In genomic region chr16:15963307-15963910, GRCh38 we compare ENCODE assay signal across 14 cellular contexts. TPM values are rescaled to one million over a fixed set of nuclear protein-coding genes. Genes with fewer than 3 reads are reported as not detected.
DNase-seq lines count a peak whose midpoint lies in the region; ATAC-seq and TF ChIP-seq lines count a peak whose summit lies in the region.
"Had no signal": no experiment of that assay in that cellular context is flagged by ENCODE, and none has a peak within 500 bp of the region (broad histone marks: within the 10 kb centered on the region; RNA-seq: fewer than 3 reads in every experiment).

No MANE protein-coding gene starts in this region.

- H3K9me3 Mint-ChIP-seq in activated naive CD4-positive, alpha-beta T cell treated with anti-CD3 and anti-CD28 coated beads, Interleukin-2, amount 50 U/mL, for 24 hours: no peaks in the 10 kb centered on the region

- no peaks in the 10 kb centered on the region for H3K27me3 ChIP-seq in effector memory CD4-positive, alpha-beta T cell (replicated peaks; ENCODE audit: control insufficient read depth, insufficient read depth, low read length, poor library complexity, severe bottlenecking)
- H3K27me3 ChIP-seq in gastrocnemius medialis: no peaks in the 10 kb centered on the region
- H3K27me3 ChIP-seq: colonic mucosa, ovary had no signal

- intact Hi-C loops in gastrocnemius medialis (cut with DNase I; ENCODE audit: low total_unique reads): no loop called here

- no peak for TF ChIP-seq POLR2A in gastrocnemius medialis (IDR thresholded peaks at IDR 0.05)

- no peak for DNase-seq in activated naive CD4-positive, alpha-beta T cell treated with anti-CD3 and anti-CD28 coated beads, Interleukin-2, amount 50 U/mL, for 16 hours
- DNase-seq in RPMI7951 (ENCODE audit: low read depth) (peak; percentile 10), gastrocnemius medialis (no peak), NCI-H2171 (lab: John Stamatoyannopoulos, UW) (no peak), SW 1271 (lab: John Stamatoyannopoulos, UW) (no peak), DMS153 treated with DMSO at 0.1 percent for 48 hours (lab: John Stamatoyannopoulos, UW; ENCODE audit: unreplicated experiment) (no peak)
- no peak for DNase-seq in effector memory CD4-positive, alpha-beta T cell
- DNase-seq: activated CD4-positive, CD25-positive, alpha-beta regulatory T cell; anterior cingulate cortex; colonic mucosa; ovary; PC-3 had no signal

- peaks cover 29% of the 10 kb centered on the region for H3K4me1 ChIP-seq in effector memory CD4-positive, alpha-beta T cell (ENCODE audit: control insufficient read depth, insufficient read depth, low read length, poor library complexity, severe bottlenecking)
- H3K4me1 ChIP-seq in gastrocnemius medialis: peaks cover 59 to 63% of the 10 kb centered on the region in 2 donors
- H3K4me1 ChIP-seq: colonic mucosa had no signal

- H3K4me3 Mint-ChIP-seq in activated naive CD4-positive, alpha-beta T cell treated with anti-CD3 and anti-CD28 coated beads, Interleukin-2, amount 50 U/mL, for 24 hours: peak overlapping the region; percentile 65

- in situ Hi-C loops in gastrocnemius medialis (cut with MboI; ENCODE audit: low sequenced_read_pairs in 4 of 4): loop anchor here in 1 of 4 donors (25.0 kb wide), 1 partner anchor 99 kb away; no protein-coding TSS in a partner anchor

- H3K27ac Mint-ChIP-seq in activated naive CD4-positive, alpha-beta T cell treated with anti-CD3 and anti-CD28 coated beads, Interleukin-2, amount 50 U/mL, for 24 hours: peak overlapping the region; percentile 19

- no peak for ATAC-seq in gastrocnemius medialis
- ATAC-seq: PC-3 had no signal

- H3K36me3 Mint-ChIP-seq in activated naive CD4-positive, alpha-beta T cell treated with anti-CD3 and anti-CD28 coated beads, Interleukin-2, amount 50 U/mL, for 24 hours: peaks cover 15% of the 10 kb centered on the region

- no peaks in the 10 kb centered on the region for H3K36me3 ChIP-seq in effector memory CD4-positive, alpha-beta T cell (ENCODE audit: control insufficient read depth, insufficient read depth, low read length)
- H3K36me3 ChIP-seq in gastrocnemius medialis: no peaks in the 10 kb centered on the region
- H3K36me3 ChIP-seq: colonic mucosa, ovary had no signal

- no peak overlapping the region for H3K4me3 ChIP-seq in effector memory CD4-positive, alpha-beta T cell (ENCODE audit: insufficient read depth, low read depth, low read length, poor library complexity, severe bottlenecking)
- H3K4me3 ChIP-seq in gastrocnemius medialis: no peak overlapping the region
- H3K4me3 ChIP-seq: colonic mucosa, ovary, skin epidermis had no signal

- no peak for TF ChIP-seq CTCF in gastrocnemius medialis (IDR thresholded peaks at IDR 0.05 in 4 of 5, conservative IDR thresholded peaks at IDR 0.05 in 1 of 5)

- H3K4me1 Mint-ChIP-seq in activated naive CD4-positive, alpha-beta T cell treated with anti-CD3 and anti-CD28 coated beads, Interleukin-2, amount 50 U/mL, for 24 hours: peaks cover 84% of the 10 kb centered on the region

- no peaks in the 10 kb centered on the region for H3K9me3 ChIP-seq in effector memory CD4-positive, alpha-beta T cell (ENCODE audit: control insufficient read depth, low read length)
- H3K9me3 ChIP-seq in gastrocnemius medialis: no peaks in the 10 kb centered on the region
- H3K9me3 ChIP-seq: colonic mucosa, ovary had no signal

- no peaks in the 10 kb centered on the region for H3K27me3 Mint-ChIP-seq in activated naive CD4-positive, alpha-beta T cell treated with anti-CD3 and anti-CD28 coated beads, Interleukin-2, amount 50 U/mL, for 24 hours

- peak overlapping the region; percentile 19 for H3K27ac ChIP-seq in effector memory CD4-positive, alpha-beta T cell (ENCODE audit: insufficient read depth, low read length, poor library complexity, severe bottlenecking)
- H3K27ac ChIP-seq in gastrocnemius medialis: peak overlapping the region in 3 of 4 donors; percentile 29 to 92 (median 91)
- H3K27ac ChIP-seq: colonic mucosa, ovary had no signal

RNA-seq across cellular contexts. Expression of gene ABCC1, which starts 14.0 kb away (rescaled TPM):
- 5.2 and 6.4 TPM in 2 replicates for total RNA-seq in RPMI7951 (2014; rRNA removed; shearing (Covaris generic))
- 10 to 100 TPM; 19.3 to 43.7 (median 26.2) TPM for total RNA-seq in gastrocnemius medialis
